26 cellular contexts compared by ENCODE assay signal in genomic region chr20:15091417-15092017, GRCh38.
"Had no signal": no experiment of that assay in that cellular context is flagged by ENCODE, and none has a peak within 500 bp of the region (broad histone marks: within the 10 kb centered on the region; RNA-seq: fewer than 3 reads in every experiment).

No MANE protein-coding gene starts in this region.

- H3K27ac Mint-ChIP-seq: activated CD4-positive, alpha-beta memory T cell treated with anti-CD3 and anti-CD28 coated beads, Interleukin-2, amount 10 ng/mL, durations not matched to agents 7 days and 5 days; activated CD4-positive, alpha-beta T cell treated with anti-CD3 and anti-CD28 coated beads for 36 hours; activated naive CD4-positive, alpha-beta T cell treated with anti-CD3 and anti-CD28 coated beads for 36 hours; activated naive CD8-positive, alpha-beta T cell; activated T-helper 17 cell treated with anti-CD3 and anti-CD28 coated beads, Interleukin-2, amount 50 U/mL, for 72 hours had no signal

- H3K4me3 ChIP-seq: MG63 had no signal

- H3K4me3 Mint-ChIP-seq: activated CD4-positive, alpha-beta memory T cell treated with anti-CD3 and anti-CD28 coated beads, Interleukin-2, amount 10 ng/mL, durations not matched to agents 7 days and 5 days; activated CD4-positive, alpha-beta T cell treated with anti-CD3 and anti-CD28 coated beads for 36 hours; activated naive CD4-positive, alpha-beta T cell treated with anti-CD3 and anti-CD28 coated beads for 36 hours; activated naive CD8-positive, alpha-beta T cell; activated T-helper 17 cell treated with anti-CD3 and anti-CD28 coated beads, Interleukin-2, amount 50 U/mL, for 72 hours had no signal

- H3K27me3 ChIP-seq: MG63 had no signal

- H3K27me3 Mint-ChIP-seq: activated CD4-positive, alpha-beta memory T cell treated with anti-CD3 and anti-CD28 coated beads, Interleukin-2, amount 10 ng/mL, durations not matched to agents 7 days and 5 days; activated CD4-positive, alpha-beta T cell treated with anti-CD3 and anti-CD28 coated beads for 36 hours; activated naive CD8-positive, alpha-beta T cell; activated T-helper 17 cell treated with anti-CD3 and anti-CD28 coated beads, Interleukin-2, amount 50 U/mL, for 72 hours had no signal

- H3K36me3 ChIP-seq: MG63, WERI-Rb-1 had no signal

- H3K4me1 Mint-ChIP-seq: activated CD4-positive, alpha-beta memory T cell treated with anti-CD3 and anti-CD28 coated beads, Interleukin-2, amount 10 ng/mL, durations not matched to agents 7 days and 5 days; activated CD4-positive, alpha-beta T cell treated with anti-CD3 and anti-CD28 coated beads for 36 hours; activated T-helper 17 cell treated with anti-CD3 and anti-CD28 coated beads, Interleukin-2, amount 50 U/mL, for 72 hours had no signal

- H3K9me3 ChIP-seq: MG63 had no signal

- DNase-seq: activated CD4-positive, alpha-beta memory T cell treated with anti-CD3 and anti-CD28 coated beads, Interleukin-2, amount 10 ng/mL, durations not matched to agents 7 days and 5 days; activated CD4-positive, alpha-beta T cell treated with anti-CD3 and anti-CD28 coated beads for 36 hours; activated CD4-positive, alpha-beta T cell treated with anti-CD3 and anti-CD28 coated beads, Interleukin-2, amount 50 U/mL, for 1 hour; activated gamma-delta T cell; activated naive CD4-positive, alpha-beta T cell treated with anti-CD3 and anti-CD28 coated beads for 36 hours; activated T-cell treated with anti-CD3 and anti-CD28 coated beads for 4 hours; activated T-cell treated with anti-CD3 and anti-CD28 coated beads, Interleukin-2, amount 50 U/mL, for 48 hours; IMR-90; KG1; MG63; NCI-H1105; NCI-H1436; NCI-H1694 treated with DMSO at 0.1 percent for 48 hours; NCI-H2029 treated with DMSO at 0.1 percent for 48 hours; NCI-H2171 treated with DMSO at 0.1 percent for 48 hours; NCI-H226; NCI-H526; NCI-H774; OCI-M1; Right ventricle myocardium superior; T-helper 1 cell; WERI-Rb-1 had no signal

- ATAC-seq: activated CD4-positive, alpha-beta T cell treated with anti-CD3 and anti-CD28 coated beads for 36 hours; activated T-helper 17 cell treated with anti-CD3 and anti-CD28 coated beads, Interleukin-2, amount 50 U/mL, for 72 hours; Panc1 had no signal

- H3K27ac ChIP-seq: RWPE1, WERI-Rb-1 had no signal
